In genomic region chr12:75707983-75708382, GRCh38 we compare ENCODE assay signal across 2 cellular contexts.
TF ChIP-seq lines count a peak whose summit lies in the region.

No MANE protein-coding gene starts in this region.

TF ChIP-seq in HCT116, 20 proteins besides CTCF, POLR2A, EP300 and RAD21 (continued from another document):
- TF ChIP-seq, protein P1, sequence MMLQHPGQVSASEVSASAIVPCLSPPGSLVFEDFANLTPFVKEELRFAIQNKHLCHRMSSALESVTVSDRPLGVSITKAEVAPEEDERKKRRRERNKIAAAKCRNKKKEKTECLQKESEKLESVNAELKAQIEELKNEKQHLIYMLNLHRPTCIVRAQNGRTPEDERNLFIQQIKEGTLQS (IDR thresholded peaks at IDR 0.05) = no peak
- TF ChIP-seq, protein P2, sequence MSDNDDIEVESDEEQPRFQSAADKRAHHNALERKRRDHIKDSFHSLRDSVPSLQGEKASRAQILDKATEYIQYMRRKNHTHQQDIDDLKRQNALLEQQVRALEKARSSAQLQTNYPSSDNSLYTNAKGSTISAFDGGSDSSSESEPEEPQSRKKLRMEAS (IDR thresholded peaks at IDR 0.05) = no peak
- TF ChIP-seq, protein P3, sequence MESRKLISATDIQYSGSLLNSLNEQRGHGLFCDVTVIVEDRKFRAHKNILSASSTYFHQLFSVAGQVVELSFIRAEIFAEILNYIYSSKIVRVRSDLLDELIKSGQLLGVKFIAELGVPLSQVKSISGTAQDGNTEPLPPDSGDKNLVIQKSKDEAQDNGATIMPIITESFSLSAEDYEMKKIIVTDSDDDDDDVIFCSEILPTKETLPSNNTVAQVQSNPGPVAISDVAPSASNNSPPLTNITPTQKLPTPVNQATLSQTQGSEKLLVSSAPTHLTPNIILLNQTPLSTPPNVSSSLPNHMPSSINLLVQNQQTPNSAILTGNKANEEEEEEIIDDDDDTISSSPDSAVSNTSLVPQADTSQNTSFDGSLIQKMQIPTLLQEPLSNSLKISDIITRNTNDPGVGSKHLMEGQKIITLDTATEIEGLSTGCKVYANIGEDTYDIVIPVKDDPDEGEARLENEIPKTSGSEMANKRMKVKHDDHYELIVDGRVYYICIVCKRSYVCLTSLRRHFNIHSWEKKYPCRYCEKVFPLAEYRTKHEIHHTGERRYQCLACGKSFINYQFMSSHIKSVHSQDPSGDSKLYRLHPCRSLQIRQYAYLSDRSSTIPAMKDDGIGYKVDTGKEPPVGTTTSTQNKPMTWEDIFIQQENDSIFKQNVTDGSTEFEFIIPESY (IDR thresholded peaks at IDR 0.05; ENCODE audit: extremely low read depth, insufficient replicate concordance, low read length) = no peak
- no peak for TF ChIP-seq EZH2 (IDR thresholded peaks at IDR 0.05)
- TF ChIP-seq ZFX (IDR thresholded peaks at IDR 0.05) = no peak
- TF ChIP-seq POLR2AphosphoS5 (IDR thresholded peaks at IDR 0.05; ENCODE audit: low read depth, low read length) = no peak
- TF ChIP-seq ELF1 (IDR thresholded peaks at IDR 0.05; ENCODE audit: borderline replicate concordance, low read depth) = no peak
- no peak for TF ChIP-seq FOSL1 (IDR thresholded peaks at IDR 0.05; ENCODE audit: low read depth)
- no peak for TF ChIP-seq YY1 (IDR thresholded peaks at IDR 0.05; ENCODE audit: extremely low read depth, insufficient replicate concordance, low read depth, low read length)

TF ChIP-seq in WTC11, 78 proteins besides CTCF, POLR2A, EP300 and RAD21 (continued from another document):
- TF ChIP-seq, protein P4, sequence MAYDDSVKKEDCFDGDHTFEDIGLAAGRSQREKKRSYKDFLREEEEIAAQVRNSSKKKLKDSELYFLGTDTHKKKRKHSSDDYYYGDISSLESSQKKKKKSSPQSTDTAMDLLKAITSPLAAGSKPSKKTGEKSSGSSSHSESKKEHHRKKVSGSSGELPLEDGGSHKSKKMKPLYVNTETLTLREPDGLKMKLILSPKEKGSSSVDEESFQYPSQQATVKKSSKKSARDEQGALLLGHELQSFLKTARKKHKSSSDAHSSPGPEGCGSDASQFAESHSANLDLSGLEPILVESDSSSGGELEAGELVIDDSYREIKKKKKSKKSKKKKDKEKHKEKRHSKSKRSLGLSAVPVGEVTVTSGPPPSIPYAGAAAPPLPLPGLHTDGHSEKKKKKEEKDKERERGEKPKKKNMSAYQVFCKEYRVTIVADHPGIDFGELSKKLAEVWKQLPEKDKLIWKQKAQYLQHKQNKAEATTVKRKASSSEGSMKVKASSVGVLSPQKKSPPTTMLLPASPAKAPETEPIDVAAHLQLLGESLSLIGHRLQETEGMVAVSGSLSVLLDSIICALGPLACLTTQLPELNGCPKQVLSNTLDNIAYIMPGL (CRISPR knock-in tag; IDR thresholded peaks at IDR 0.05) = no peak
- TF ChIP-seq, protein P5, sequence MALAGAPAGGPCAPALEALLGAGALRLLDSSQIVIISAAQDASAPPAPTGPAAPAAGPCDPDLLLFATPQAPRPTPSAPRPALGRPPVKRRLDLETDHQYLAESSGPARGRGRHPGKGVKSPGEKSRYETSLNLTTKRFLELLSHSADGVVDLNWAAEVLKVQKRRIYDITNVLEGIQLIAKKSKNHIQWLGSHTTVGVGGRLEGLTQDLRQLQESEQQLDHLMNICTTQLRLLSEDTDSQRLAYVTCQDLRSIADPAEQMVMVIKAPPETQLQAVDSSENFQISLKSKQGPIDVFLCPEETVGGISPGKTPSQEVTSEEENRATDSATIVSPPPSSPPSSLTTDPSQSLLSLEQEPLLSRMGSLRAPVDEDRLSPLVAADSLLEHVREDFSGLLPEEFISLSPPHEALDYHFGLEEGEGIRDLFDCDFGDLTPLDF (CRISPR knock-in tag; IDR thresholded peaks at IDR 0.05) = no peak
- no peak for TF ChIP-seq ATF6 (CRISPR knock-in tag; IDR thresholded peaks at IDR 0.05)
- TF ChIP-seq KAT7 (CRISPR knock-in tag; IDR thresholded peaks at IDR 0.05; ENCODE audit: borderline replicate concordance) = no peak
- no peak for TF ChIP-seq ZSCAN18 (CRISPR knock-in tag; IDR thresholded peaks at IDR 0.05)
- no peak for TF ChIP-seq NFYB (CRISPR knock-in tag; conservative IDR thresholded peaks at IDR 0.05; ENCODE audit: low read depth)
- TF ChIP-seq NFE2L1 (CRISPR knock-in tag; IDR thresholded peaks at IDR 0.05) = no peak
- TF ChIP-seq, protein P2 (CRISPR knock-in tag; IDR thresholded peaks at IDR 0.05) = no peak
- no peak for TF ChIP-seq PRRX2 (CRISPR knock-in tag; IDR thresholded peaks at IDR 0.05)
- TF ChIP-seq ZMAT4 (CRISPR knock-in tag; IDR thresholded peaks at IDR 0.05) = no peak
- TF ChIP-seq, protein P6, sequence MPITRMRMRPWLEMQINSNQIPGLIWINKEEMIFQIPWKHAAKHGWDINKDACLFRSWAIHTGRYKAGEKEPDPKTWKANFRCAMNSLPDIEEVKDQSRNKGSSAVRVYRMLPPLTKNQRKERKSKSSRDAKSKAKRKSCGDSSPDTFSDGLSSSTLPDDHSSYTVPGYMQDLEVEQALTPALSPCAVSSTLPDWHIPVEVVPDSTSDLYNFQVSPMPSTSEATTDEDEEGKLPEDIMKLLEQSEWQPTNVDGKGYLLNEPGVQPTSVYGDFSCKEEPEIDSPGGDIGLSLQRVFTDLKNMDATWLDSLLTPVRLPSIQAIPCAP (CRISPR knock-in tag; IDR thresholded peaks at IDR 0.05) = no peak
- TF ChIP-seq ZBTB43 (CRISPR knock-in tag; IDR thresholded peaks at IDR 0.05) = no peak
- no peak for TF ChIP-seq FOXJ3 (CRISPR knock-in tag; IDR thresholded peaks at IDR 0.05; ENCODE audit: borderline replicate concordance)
TF ChIP-seq in WTC11: peak in this region for 0.
